Comparison of ENCODE assay signal across 13 cellular contexts in genomic region chr1:204089044-204089751, GRCh38. TPM values are rescaled to one million over a fixed set of nuclear protein-coding genes. Genes with fewer than 3 reads are reported as not detected.
A peak's percentile ranks its signal among the peaks of the same experiment; 100 is the strongest.
DNase-seq lines count a peak whose midpoint lies in the region; ATAC-seq and TF ChIP-seq lines count a peak whose summit lies in the region.
"Had no signal": no experiment of that assay in that cellular context is flagged by ENCODE, and none has a peak within 500 bp of the region (broad histone marks: within the 10 kb centered on the region; RNA-seq: fewer than 3 reads in every experiment).

No MANE protein-coding gene starts in this region.

- H3K9me3 ChIP-seq in neuronal stem cell (replicated peaks in 1 of 2; ENCODE audit: control insufficient read depth in 2 of 2, insufficient read depth in 1 of 2, low read depth in 1 of 2, low read length in 2 of 2), result no peaks in the 10 kb centered on the region
- no peaks in the 10 kb centered on the region for H3K9me3 ChIP-seq in aorta (ENCODE audit: control insufficient read depth, low read length)
- H3K9me3 ChIP-seq in Caco-2, result no peaks in the 10 kb centered on the region

- no peaks in the 10 kb centered on the region for H3K27me3 Mint-ChIP-seq in Caco-2 (ENCODE audit: insufficient read depth, unreplicated experiment)

- no CpG with 5 or more reads among the region's 15 CpGs for WGBS in neuronal stem cell (ENCODE audit: extremely low coverage in 2 of 2, insufficient read length in 2 of 2, insufficient replicate concordance in 1 of 2), 2 donors
- WGBS in aorta, 2 donors, result 31 to 41% methylated on average over 15 of the region's 15 CpGs

- no peak overlapping the region for H3K27ac Mint-ChIP-seq in Caco-2 (ENCODE audit: unreplicated experiment)
- H3K27ac Mint-ChIP-seq: naive B cell had no signal

- BruUV-seq in Caco-2 (replicated peaks; lab: Mats Ljungman, UMichigan), result no TSS peak

- ATAC-seq in Right ventricle myocardium inferior (peak; percentile 46), Right ventricle myocardium superior (ENCODE audit: poor library complexity) (peak; percentile 18), aorta (ENCODE audit: low FRiP score) (peak; percentile 77), GM18909 (IDR thresholded peaks at IDR 0.05; ENCODE audit: poor library complexity, unreplicated experiment) (no peak)
- ATAC-seq: HCT116 had no signal

- H3K4me3 ChIP-seq in neuronal stem cell (ENCODE audit: low read length in 2 of 2) (no peak overlapping the region), aorta (ENCODE audit: low read length in 2 of 2) (no peak overlapping the region), Caco-2 (ENCODE audit: low read depth, low read length) (no peak overlapping the region)

- no peak overlapping the region for H4K8ac ChIP-seq in neuronal stem cell (ENCODE audit: low read depth, low read length)

- H3K23ac ChIP-seq in neuronal stem cell (ENCODE audit: low read depth, low read length, poor library complexity), result no peak overlapping the region

- no peak overlapping the region for H3K9ac ChIP-seq in neuronal stem cell (ENCODE audit: low read depth, low read length, poor library complexity)

- H3K79me1 ChIP-seq in neuronal stem cell (ENCODE audit: low read depth, low read length), result peaks cover 2% of the 10 kb centered on the region

- no peak overlapping the region for H2BK120ac ChIP-seq in neuronal stem cell (ENCODE audit: low read depth, low read length)

- H4K91ac ChIP-seq in neuronal stem cell (ENCODE audit: low read depth, low read length, poor library complexity), result no peak overlapping the region

- no peak for TF ChIP-seq CTCF in Caco-2 (IDR thresholded peaks at IDR 0.05; ENCODE audit: insufficient read depth in 1 of 2, low read depth in 1 of 2, low read length in 1 of 2, severe bottlenecking in 1 of 2, unreplicated experiment in 1 of 2)

- no peak overlapping the region for H3K14ac ChIP-seq in neuronal stem cell (ENCODE audit: low read length)

- H3K27ac ChIP-seq in neuronal stem cell (replicated peaks; ENCODE audit: low read length) (no peak overlapping the region), aorta (ENCODE audit: low read depth in 1 of 2, low read length in 2 of 2) (no peak overlapping the region)

- DNase-seq in Right ventricle myocardium inferior (ENCODE audit: missing footprints) (no peak), cardiac septum (ENCODE audit: low spot score) (no peak), Right ventricle myocardium superior (no peak), neuronal stem cell (ENCODE audit: low spot score) (no peak), aorta (peak in 1 of 2 donors; percentile 83), A172 (ENCODE audit: low spot score) (no peak), Caco-2 (no peak)
- DNase-seq: activated CD4-positive, alpha-beta T cell treated with anti-CD3 and anti-CD28 coated beads for 48 hours; KG1; naive B cell; NK-92 treated with Interleukin-12 subunit alpha and Interleukin-12 subunit beta, amount 100 ng/mL, for 24 hours had no signal

- peaks cover 48 to 55% of the 10 kb centered on the region in 2 donors for H3K4me1 ChIP-seq in neuronal stem cell (ENCODE audit: control insufficient read depth in 2 of 2, insufficient read depth in 1 of 2, low read depth in 1 of 2, low read length in 2 of 2)
- peaks cover 0 to 1% of the 10 kb centered on the region in 2 donors for H3K4me1 ChIP-seq in aorta (ENCODE audit: control insufficient read depth in 1 of 2, insufficient read depth in 2 of 2, low read length in 2 of 2)
- H3K4me1 ChIP-seq in Caco-2, result peaks cover 26% of the 10 kb centered on the region

- H3K18ac ChIP-seq in neuronal stem cell (ENCODE audit: low read length), result peak overlapping the region; percentile 72

- H2AK5ac ChIP-seq in neuronal stem cell (ENCODE audit: low read depth, low read length), result peak overlapping the region; percentile 1

- no peak overlapping the region for H2BK12ac ChIP-seq in neuronal stem cell (ENCODE audit: low read length)

- peak overlapping the region; percentile 42 for H2BK15ac ChIP-seq in neuronal stem cell (ENCODE audit: low read length)

- no peak overlapping the region for H3K4ac ChIP-seq in neuronal stem cell (ENCODE audit: low read length)

- H3K36me3 Mint-ChIP-seq in Caco-2 (ENCODE audit: insufficient read depth, unreplicated experiment), result peaks cover 5% of the 10 kb centered on the region
- H3K36me3 Mint-ChIP-seq: naive B cell had no signal

- H3K27me3 ChIP-seq in neuronal stem cell (ENCODE audit: control insufficient read depth in 3 of 3, insufficient read depth in 3 of 3, low read depth in 1 of 3, low read length in 3 of 3) (no peaks in the 10 kb centered on the region), aorta (ENCODE audit: control insufficient read depth in 1 of 2, insufficient read depth in 2 of 2, low read length in 1 of 2) (no peaks in the 10 kb centered on the region), Caco-2 (replicated peaks; ENCODE audit: control insufficient read depth, insufficient read depth, low read length) (no peaks in the 10 kb centered on the region)

- CTCF ChIA-PET in Caco-2 (lab: Charles Lee), result no interaction called here

- intact Hi-C loops in Right ventricle myocardium inferior (cut with DNase I) (no loop called here), cardiac septum (cut with DNase I) (no loop called here), Right ventricle myocardium superior (cut with DNase I) (no loop called here), aorta (cut with DNase I) (no loop called here), Caco-2 (cut with micrococcal nuclease; ENCODE audit: unreplicated experiment) (no loop called here)

- H2AFZ ChIP-seq in neuronal stem cell (ENCODE audit: low read length), result no peak overlapping the region

- H3K36me3 ChIP-seq in neuronal stem cell (replicated peaks in 1 of 2; ENCODE audit: control insufficient read depth in 2 of 2, insufficient read depth in 2 of 2, low read length in 2 of 2), result peaks cover 0 to 11% of the 10 kb centered on the region in 2 donors
- no peaks in the 10 kb centered on the region for H3K36me3 ChIP-seq in aorta (ENCODE audit: control insufficient read depth in 1 of 2, insufficient read depth in 2 of 2, low read length in 1 of 2)
- H3K36me3 ChIP-seq in Caco-2 (ENCODE audit: control insufficient read depth, insufficient read depth, low read length), result peaks cover 1% of the 10 kb centered on the region

- peaks cover 24% of the 10 kb centered on the region for H3K4me1 Mint-ChIP-seq in Caco-2 (ENCODE audit: low read depth, unreplicated experiment)
- H3K4me1 Mint-ChIP-seq: naive B cell had no signal

- POLR2A ChIA-PET in Caco-2 (lab: Charles Lee), result interaction anchor here (0.9 kb wide), 1 partner anchor 9 kb away, joined by 4 read pairs; no protein-coding TSS in a partner anchor

- no peak overlapping the region for H3K4me3 Mint-ChIP-seq in Caco-2 (ENCODE audit: unreplicated experiment)
- H3K4me3 Mint-ChIP-seq: naive B cell had no signal

- no peak overlapping the region for H2BK5ac ChIP-seq in neuronal stem cell (ENCODE audit: low read length)

- no peaks in the 10 kb centered on the region for H3K9me3 Mint-ChIP-seq in Caco-2 (ENCODE audit: unreplicated experiment)
- H3K9me3 Mint-ChIP-seq: naive B cell had no signal

- no peak overlapping the region for H3K4me2 ChIP-seq in neuronal stem cell (ENCODE audit: insufficient read depth, low read length, poor library complexity, severe bottlenecking)

RNA-seq across cellular contexts. Expression of gene SOX13, which starts 16.3 kb away (rescaled TPM):
- 12.1 TPM for total RNA-seq in Right ventricle myocardium inferior
- total RNA-seq in cardiac septum, result 17.9 TPM
- 12.4 TPM for total RNA-seq in Right ventricle myocardium superior
- 16.2 TPM for polyA plus RNA-seq in neuronal stem cell (2013, experiment 1 of 2)
- polyA plus RNA-seq in neuronal stem cell (2013, experiment 2 of 2), result 16.8 TPM
- total RNA-seq in aorta, result 10 to 100 TPM; 40.9 to 52.8 TPM
- 10 to 100 TPM in 1 of 2 donors, 1 to 10 TPM in 1; 9.6 to 16.3 TPM for polyA plus RNA-seq in aorta
- 7.0 and 11.2 TPM in 2 replicates for total RNA-seq in A172 (2014; rRNA removed; shearing (Covaris generic))
- total RNA-seq in Caco-2 (2022), result 31.5 and 34.5 TPM in 2 replicates
